35 cellular contexts compared by ENCODE assay signal in genomic region chr18:23730850-23731249, GRCh38. TPM values are rescaled to one million over a fixed set of nuclear protein-coding genes. Genes with fewer than 3 reads are reported as not detected.
"Had no signal": no experiment of that assay in that cellular context is flagged by ENCODE, and none has a peak within 500 bp of the region (broad histone marks: within the 10 kb centered on the region; RNA-seq: fewer than 3 reads in every experiment).

No MANE protein-coding gene starts in this region.

- H3K36me3 ChIP-seq: ascending aorta, cardiac muscle cell, colonic mucosa, gastrocnemius medialis, pancreas, prostate gland, stomach, thyroid gland, upper lobe of right lung had no signal

- H3K27ac ChIP-seq: ascending aorta, cardiac muscle cell, colonic mucosa, gastrocnemius medialis, pancreas, prostate gland, skin epidermis, stomach, thyroid gland, upper lobe of right lung, VCaP had no signal

- H3K9me3 ChIP-seq: ascending aorta, colonic mucosa, gastrocnemius medialis, pancreas, prostate gland, stomach, thyroid gland, upper lobe of right lung had no signal

- ATAC-seq: activated CD4-positive, CD25-positive, alpha-beta regulatory T cell treated with anti-CD3 and anti-CD28 coated beads, Interleukin-2, amount 50 U/mL, for 24 hours; gastrocnemius medialis; naive thymus-derived CD4-positive, alpha-beta T cell; pancreas; sciatic nerve; stimulated activated memory B cell treated with anti-CD40 and anti-IgM and Interleukin-4, amounts not matched to agents 10 μg/mL and 1 μg/mL and 100 μg/mL, for 72 hours; upper lobe of right lung had no signal

- H3K27me3 ChIP-seq: ascending aorta, cardiac muscle cell, colonic mucosa, pancreas, stomach, thyroid gland, upper lobe of right lung had no signal

- H3K4me1 ChIP-seq: ascending aorta, colonic mucosa, gastrocnemius medialis, prostate gland, thyroid gland, upper lobe of right lung had no signal

- H3K4me3 ChIP-seq: ascending aorta, cardiac muscle cell, colonic mucosa, gastrocnemius medialis, pancreas, prostate gland, skin epidermis, stomach, thyroid gland, upper lobe of right lung had no signal

- DNase-seq: activated CD4-positive, alpha-beta memory T cell treated with anti-CD3 and anti-CD28 coated beads for 36 hours; activated CD4-positive, alpha-beta T cell treated with anti-CD3 and anti-CD28 coated beads for 48 hours; activated CD8-positive, alpha-beta memory T cell treated with anti-CD3 and anti-CD28 coated beads, Interleukin-2, amount 50 U/mL, for 4 hours; activated effector memory CD4-positive, alpha-beta T cell treated with anti-CD3 and anti-CD28 coated beads, Interleukin-2, amount 50 U/mL, for 16 hours; activated naive CD4-positive, alpha-beta T cell treated with anti-CD3 and anti-CD28 coated beads, Interleukin-2, amount 10 ng/mL, durations not matched to agents 7 days and 5 days; activated naive CD8-positive, alpha-beta T cell treated with anti-CD3 and anti-CD28 coated beads, Interleukin-2, amount 10 ng/mL, durations not matched to agents 7 days and 5 days; activated T-cell treated with anti-CD3 and anti-CD28 coated beads, Interleukin-2, amount 50 U/mL, for 1 hour; cerebellar nuclear complex; colonic mucosa; effector CD8-positive, alpha-beta T cell; erythroblast; gastrocnemius medialis; glutamatergic neuron; islet precursor cell; mammary epithelial cell; naive thymus-derived CD4-positive, alpha-beta T cell; nucleus accumbens; pancreas; retina; stimulated activated CD4-positive, alpha-beta T cell treated with anti-CD3 and anti-CD28 coated beads, Interleukin-1b, Interleukin-23, amount 100 ng/mL, for 48 hours; stimulated activated CD4-positive, alpha-beta T cell treated with anti-CD3 and anti-CD28 coated beads, Interleukin-4, amount 100 ng/mL, for 4 hours; stimulated activated CD8-positive, alpha-beta memory T cell treated with anti-CD3 and anti-CD28 coated beads, Interleukin-4, amount 100 ng/mL, for 48 hours; stomach; T-helper 1 cell; thyroid gland; upper lobe of right lung had no signal

RNA-seq across cellular contexts. Expression of gene LAMA3, which starts 41.6 kb away (rescaled TPM):
- total RNA-seq: activated T-helper 1 cell treated with anti-CD3 and anti-CD28 coated beads, Interleukin-12 subunit alpha, Interleukin-12 subunit beta, Interleukin-2, Interleukin-4 antibody, amounts not matched to agents 30 ng/mL and 10 ng/mL and 1 ng/mL, durations not matched to agents 14 hours and 24 hours and 36 hours had no signal
- polyA plus RNA-seq: cardiac muscle cell; naive thymus-derived CD4-positive, alpha-beta T cell had no signal
